Comparison of ENCODE assay signal across 19 cellular contexts in genomic region chr22:30062934-30063333, GRCh38. TPM values are rescaled to one million over a fixed set of nuclear protein-coding genes. Genes with fewer than 3 reads are reported as not detected.
DNase-seq lines count a peak whose midpoint lies in the region; ATAC-seq and TF ChIP-seq lines count a peak whose summit lies in the region.
"Had no signal": no experiment of that assay in that cellular context is flagged by ENCODE, and none has a peak within 500 bp of the region (broad histone marks: within the 10 kb centered on the region; RNA-seq: fewer than 3 reads in every experiment).

No MANE protein-coding gene starts in this region.

- ATAC-seq in mucosa of descending colon (peak; percentile 95), left cardiac atrium (no peak), HG02973 (IDR thresholded peaks at IDR 0.05; ENCODE audit: unreplicated experiment) (no peak)
- ATAC-seq: A549, HCT116 had no signal

- H3K36me3 ChIP-seq in colonic mucosa (no peaks in the 10 kb centered on the region), mucosa of descending colon (ENCODE audit: low read depth) (no peaks in the 10 kb centered on the region), transverse colon (no peaks in the 10 kb centered on the region)

- in situ Hi-C loops in transverse colon (cut with MboI; ENCODE audit: low pct_ligation_motif_present in 1 of 4, low pct_unique_long_range_greater_than_20kb in 1 of 4, low sequenced_read_pairs in 3 of 4), result no loop called here

- DNase-seq in LoVo (ENCODE audit: low spot score) (peak; percentile 12), colonic mucosa (peak; percentile 40), mucosa of descending colon (peak in 1 of 3 donors; percentile 57), transverse colon (no peak), left cardiac atrium (no peak), ecto neural progenitor cell (ENCODE audit: low spot score) (no peak)
- DNase-seq: AML-193; CD4-positive, alpha-beta T cell; DMS153; DMS79; GDM1; GOT3; H7; HFFc6 had no signal

- H3K4me1 ChIP-seq in colonic mucosa, result no peaks in the 10 kb centered on the region
- H3K4me1 ChIP-seq in mucosa of descending colon (ENCODE audit: low read depth), result peaks cover 4% of the 10 kb centered on the region
- H3K4me1 ChIP-seq in transverse colon, result peaks cover 0 to 29% (median 19%) of the 10 kb centered on the region in 4 donors
- H3K4me1 ChIP-seq: A549 had no signal

- TF ChIP-seq EP300 in transverse colon (IDR thresholded peaks at IDR 0.05; ENCODE audit: low read depth), result no peak

- 44 to 68% methylated on average over 1 of the region's 1 CpG for WGBS in transverse colon (ENCODE audit: low coverage in 1 of 2), 2 donors

- no peak for TF ChIP-seq POLR2A in transverse colon (IDR thresholded peaks at IDR 0.05)

- H3K27ac ChIP-seq in colonic mucosa (peak overlapping the region; percentile 77), transverse colon (peak overlapping the region; percentile 80 to 86 (median 83))
- H3K27ac ChIP-seq: A549, C4-2B had no signal

- TF ChIP-seq CTCF in colonic mucosa (IDR thresholded peaks at IDR 0.05) (no peak), mucosa of descending colon (IDR thresholded peaks at IDR 0.05) (no peak), transverse colon (IDR thresholded peaks at IDR 0.05) (no peak)

- H3K9me3 ChIP-seq in colonic mucosa (no peaks in the 10 kb centered on the region), mucosa of descending colon (peaks cover 6% of the 10 kb centered on the region), transverse colon (peaks cover 5 to 11% of the 10 kb centered on the region in 2 donors)

- H3K4me3 ChIP-seq in colonic mucosa, result no peak overlapping the region
- H3K4me3 ChIP-seq in mucosa of descending colon, result no peak overlapping the region
- H3K4me3 ChIP-seq in transverse colon, result no peak overlapping the region
- H3K4me3 ChIP-seq: A549 had no signal

- H3K9ac ChIP-seq in colonic mucosa (ENCODE audit: low read depth in 2 of 2, low read length in 2 of 2), result peak overlapping the region in 1 of 2 donors; percentile 49

- H3K27me3 ChIP-seq in colonic mucosa, result no peaks in the 10 kb centered on the region
- no peaks in the 10 kb centered on the region for H3K27me3 ChIP-seq in transverse colon

- intact Hi-C loops in colonic mucosa (cut with DNase I), result no loop called here
- intact Hi-C loops in mucosa of descending colon (cut with DNase I, micrococcal nuclease), result no loop called here
- intact Hi-C loops in transverse colon (cut with DNase I; ENCODE audit: low total_unique reads), result no loop called here
- intact Hi-C loops in left cardiac atrium (cut with DNase I), result no loop called here

RNA-seq across cellular contexts. Expression of gene HORMAD2, which starts 17.3 kb away (rescaled TPM):
- total RNA-seq in colonic mucosa (not detected), mucosa of descending colon (not detected), transverse colon (not detected), left cardiac atrium (not detected)
- total RNA-seq: CD4-positive, alpha-beta T cell; Daoy; H7; HFFc6 had no signal

Comparison
In these comparisons a context has a peak if more than half of its experiments do, and no peak if none do; other contexts are left out.
1. DNase-seq: peak in LoVo (single experiment) and colonic mucosa (single experiment); none in transverse colon (single experiment), left cardiac atrium (single experiment) and ecto neural progenitor cell (single experiment).